ENCODE assay signal across 9 cellular contexts in genomic region chr10:48606530-48607355, GRCh38. TPM values are rescaled to one million over a fixed set of nuclear protein-coding genes. Genes with fewer than 3 reads are reported as not detected.
A peak's percentile ranks its signal among the peaks of the same experiment; 100 is the strongest.
DNase-seq lines count a peak whose midpoint lies in the region; ATAC-seq and TF ChIP-seq lines count a peak whose summit lies in the region.
"Had no signal": no experiment of that assay in that cellular context is flagged by ENCODE, and none has a peak within 500 bp of the region (broad histone marks: within the 10 kb centered on the region; RNA-seq: fewer than 3 reads in every experiment).

No MANE protein-coding gene starts in this region.

- H3K18ac ChIP-seq in H9 (ENCODE audit: insufficient read length, low read depth, low read length): no peak overlapping the region

- H3K36me3 Mint-ChIP-seq in H9 (ENCODE audit: insufficient read depth in 1 of 3, low read depth in 3 of 3): no peaks in the 10 kb centered on the region

- no peak overlapping the region for H3K56ac ChIP-seq in H9 (ENCODE audit: insufficient read length, low read depth, low read length)

- no peak overlapping the region for H4K91ac ChIP-seq in H9 (ENCODE audit: insufficient read length, low read depth, low read length)

- H3K4me1 ChIP-seq in tibial artery: peaks cover 0 to 42% (median 14%) of the 10 kb centered on the region in 4 donors
- H3K4me1 ChIP-seq in H9 (ENCODE audit: insufficient read depth, low read length): 0 out of 2 replicates have a peak, but pooled peaks cover 4% of the 10 kb centered on the region
- no peaks in the 10 kb centered on the region for H3K4me1 ChIP-seq in HAP-1

- H2BK12ac ChIP-seq in H9 (ENCODE audit: insufficient read length, low read depth, low read length): no peak overlapping the region

- H3K27me3 ChIP-seq in tibial artery: no peaks in the 10 kb centered on the region
- peaks cover 3% of the 10 kb centered on the region; the same call in 1 of the 2 replicates for H3K27me3 ChIP-seq in H9 (ENCODE audit: insufficient read depth, low read length)
- H3K27me3 ChIP-seq in HAP-1 (ENCODE audit: low read depth): no peaks in the 10 kb centered on the region

- H3K36me3 ChIP-seq in tibial artery (no peaks in the 10 kb centered on the region), HAP-1 (replicated peaks) (no peaks in the 10 kb centered on the region)

- no peak overlapping the region for H3K14ac ChIP-seq in H9 (ENCODE audit: insufficient read depth, low read length)

- H2BK5ac ChIP-seq in H9 (ENCODE audit: insufficient read length, low read length): no peak overlapping the region

- no peak overlapping the region for H3K4ac ChIP-seq in H9 (ENCODE audit: low read depth, low read length)

- intact Hi-C loops in tibial artery (cut with DNase I; ENCODE audit: low total_unique reads): no loop called here

- DNase-seq in NK-92 treated with Interleukin-12 subunit alpha and Interleukin-12 subunit beta, amount 100 ng/mL, for 24 hours (lab: John Stamatoyannopoulos, UW): peak; percentile 38
- no peak for DNase-seq in NK-92 (lab: John Stamatoyannopoulos, UW; ENCODE audit: unreplicated experiment)
- DNase-seq in amniotic stem cell (lab: John Stamatoyannopoulos, UW): peak; percentile 91
- DNase-seq in hepatic stellate cell (ENCODE audit: low spot score): peak; percentile 92
- DNase-seq in tibial artery: peak; percentile 74 to 82
- DNase-seq in H9: no peak
- DNase-seq in HAP-1 (ENCODE audit: low spot score in 2 of 2): no peak

- H3K9me3 Mint-ChIP-seq in H9: no peaks in the 10 kb centered on the region

- TF ChIP-seq CTCF in tibial artery (IDR thresholded peaks at IDR 0.05): no peak
- no peak for TF ChIP-seq CTCF in H9 (conservative IDR thresholded peaks at IDR 0.05)

- no peak overlapping the region for H3K9ac ChIP-seq in H9 (ENCODE audit: extremely low read depth, insufficient read length, low read length)

- no peak overlapping the region for H4K5ac ChIP-seq in H9 (ENCODE audit: insufficient read length, low read depth, low read length)

- H3K4me3 Mint-ChIP-seq in H9: no peak overlapping the region

- H3K27me3 Mint-ChIP-seq in H9 (ENCODE audit: low read depth): peaks cover 51% of the 10 kb centered on the region

- H3K23ac ChIP-seq in H9 (ENCODE audit: insufficient read length, low read depth, low read length): no peak overlapping the region

- no CpG with 5 or more reads among the region's 8 CpGs for WGBS in H9 (ENCODE audit: extremely low coverage, insufficient read length, low lambda C conversion rate)

- H2BK15ac ChIP-seq in H9 (ENCODE audit: low read depth, low read length): no peak overlapping the region

- H3K27ac Mint-ChIP-seq in H9: no peak overlapping the region

- no peaks in the 10 kb centered on the region for H3K79me2 ChIP-seq in H9 (ENCODE audit: insufficient read depth, low read length)

- H3K9me3 ChIP-seq in tibial artery (no peaks in the 10 kb centered on the region), H9 (ENCODE audit: control insufficient read depth, low read depth, low read length) (no peaks in the 10 kb centered on the region), HAP-1 (no peaks in the 10 kb centered on the region)

- H2AK5ac ChIP-seq in H9 (ENCODE audit: insufficient read length, low read length): no peak overlapping the region

- H2BK120ac ChIP-seq in H9 (ENCODE audit: low read depth, low read length, poor library complexity, severe bottlenecking): no peak overlapping the region

- no peak overlapping the region for H4K8ac ChIP-seq in H9 (replicated peaks; ENCODE audit: insufficient read length, low read depth, low read length)

- H3K4me2 ChIP-seq in H9 (ENCODE audit: insufficient read depth, insufficient read length, low read length): no peak overlapping the region

- in situ Hi-C loops in HAP-1 (cut with MboI; ENCODE audit: low sequenced_read_pairs): no loop called here

- H3K23me2 ChIP-seq in H9 (ENCODE audit: insufficient read length, low read depth, low read length, poor library complexity, severe bottlenecking): peaks cover 5% of the 10 kb centered on the region

- no peak overlapping the region for H2AFZ ChIP-seq in H9 (ENCODE audit: low read length)

- no peaks in the 10 kb centered on the region for H4K20me1 ChIP-seq in H9 (ENCODE audit: control insufficient read depth, insufficient read depth, insufficient read length)

- H2BK20ac ChIP-seq in H9 (ENCODE audit: low read depth, low read length, poor library complexity, severe bottlenecking): no peak overlapping the region

- ATAC-seq in HG03135 (IDR thresholded peaks at IDR 0.05; ENCODE audit: unreplicated experiment): no peak

- peak overlapping the region; percentile 31 to 49 for H3K27ac ChIP-seq in tibial artery
- H3K27ac ChIP-seq in H9 (ENCODE audit: insufficient read length, low read depth, low read length): no peak overlapping the region
- H3K27ac ChIP-seq: 22Rv1 had no signal

- H3K79me1 ChIP-seq in H9 (ENCODE audit: insufficient read depth, low read depth, low read length, poor library complexity, severe bottlenecking): no peaks in the 10 kb centered on the region

- H3T11ph ChIP-seq in H9 (ENCODE audit: low read length): no peak overlapping the region

- H3K4me3 ChIP-seq in tibial artery (no peak overlapping the region), HAP-1 (no peak overlapping the region)

- H3K4me1 Mint-ChIP-seq in H9: peaks cover 31 to 33% of the 10 kb centered on the region in 2 experiments

RNA-seq across cellular contexts. Expression of gene ARHGAP22, which starts 1.9 kb away (rescaled TPM):
- 6.9 and 7.4 TPM in 2 replicates for total RNA-seq in H9 (2021)

Comparison
In these comparisons a context has a peak if more than half of its experiments do, and no peak if none do; other contexts are left out.
1. DNase-seq: peak in NK-92 treated with Interleukin-12 subunit alpha and Interleukin-12 subunit beta, amount 100 ng/mL, for 24 hours (single experiment), amniotic stem cell (single experiment), hepatic stellate cell (single experiment) and tibial artery (2 of 2); none in NK-92 (single experiment), H9 (single experiment) and HAP-1 (0 of 2).